Comparison of ENCODE assay signal across 8 cellular contexts in genomic region chr16:22098538-22099255, GRCh38. TPM values are rescaled to one million over a fixed set of nuclear protein-coding genes. Genes with fewer than 3 reads are reported as not detected.
DNase-seq lines count a peak whose midpoint lies in the region; FAIRE-seq and TF ChIP-seq lines count a peak whose summit lies in the region.

No MANE protein-coding gene starts in this region.

- TF ChIP-seq CTCF in AG09309 (IDR thresholded peaks at IDR 0.05; ENCODE audit: control insufficient read depth, insufficient read depth, low read depth, low read length, missing control alignments) (peak; percentile 71), GM10266 (IDR thresholded peaks at IDR 0.05; ENCODE audit: control insufficient read depth, insufficient read depth, low read depth, missing control alignments) (peak; percentile 69), WI38 (IDR thresholded peaks at IDR 0.05; ENCODE audit: low read depth, low read length) (peak; percentile 47), glutamatergic neuron (IDR thresholded peaks at IDR 0.05; ENCODE audit: partially characterized antibody, unreplicated experiment) (peak; percentile 50)

- H3K4me3 Mint-ChIP-seq in glutamatergic neuron (ENCODE audit: unreplicated experiment) = no peak overlapping the region

- no peaks in the 10 kb centered on the region for H3K27me3 Mint-ChIP-seq in glutamatergic neuron (ENCODE audit: unreplicated experiment)

- no peaks in the 10 kb centered on the region for H3K4me1 ChIP-seq in small intestine (ENCODE audit: control insufficient read depth in 2 of 2, insufficient read depth in 1 of 2, low read depth in 1 of 2, low read length in 1 of 2)

- DNase-seq in AG09309 (ENCODE audit: low read depth) (peak; percentile 17), GM10266 (ENCODE audit: extremely low spot score) (peak; percentile 68), NCI-H2029 treated with DMSO at 0.1 percent for 48 hours (lab: John Stamatoyannopoulos, UW) (peak; percentile 31), glutamatergic neuron (no peak), small intestine (peak; percentile 49), MG63 (no peak), activated gamma-delta T cell (lab: John Stamatoyannopoulos, UW) (no peak)

- H3K4me3 ChIP-seq in AG09309 (ENCODE audit: control insufficient read depth, low read depth, low read length) (no peak overlapping the region; the same call in 1 of the 2 replicates), WI38 (ENCODE audit: low read depth, low read length) (no peak overlapping the region), small intestine (ENCODE audit: low read depth in 1 of 2, low read length in 2 of 2) (no peak overlapping the region), MG63 (no peak overlapping the region)

- WGBS in small intestine, 3 donors = 41 to 49% (median 42%) methylated on average over 8 of the region's 8 CpGs

- no peak overlapping the region for H3K27ac Mint-ChIP-seq in glutamatergic neuron (ENCODE audit: unreplicated experiment)

- H3K36me3 Mint-ChIP-seq in glutamatergic neuron (ENCODE audit: unreplicated experiment) = no peaks in the 10 kb centered on the region

- no peak for FAIRE-seq in small intestine (lab: Jason Lieb, UNC)

- H3K9me3 ChIP-seq in small intestine (ENCODE audit: control insufficient read depth, low read depth) (no peaks in the 10 kb centered on the region), MG63 (no peaks in the 10 kb centered on the region)

- H3K27me3 ChIP-seq in small intestine (ENCODE audit: control insufficient read depth in 2 of 2, insufficient read depth in 2 of 2, low read length in 2 of 2) = peaks cover 0 to 1% of the 10 kb centered on the region in 2 donors
- peaks cover 8% of the 10 kb centered on the region for H3K27me3 ChIP-seq in MG63

- H3K4me1 Mint-ChIP-seq in glutamatergic neuron (ENCODE audit: low read depth, unreplicated experiment) = no peaks in the 10 kb centered on the region

- H3K9me3 Mint-ChIP-seq in glutamatergic neuron (ENCODE audit: unreplicated experiment) = no peaks in the 10 kb centered on the region

- H3K36me3 ChIP-seq in small intestine (ENCODE audit: control insufficient read depth in 2 of 2, insufficient read depth in 2 of 2, low read length in 2 of 2) (no peaks in the 10 kb centered on the region), MG63 (no peaks in the 10 kb centered on the region)

- no peak overlapping the region for H3K27ac ChIP-seq in small intestine (ENCODE audit: low read depth in 1 of 2, low read length in 1 of 2)

RNA-seq across cellular contexts. Expression of gene VWA3A, which starts 6.4 kb away (rescaled TPM):
- total RNA-seq in glutamatergic neuron (ENCODE audit: unreplicated experiment) = 0.17 TPM
- under 1 TPM in 1 of 3 donors, not detected in 2; 0.01 TPM for polyA plus RNA-seq in small intestine
- total RNA-seq in MG63 (2014; rRNA removed; shearing (Covaris generic); ENCODE audit: low replicate concordance) = not detected in 2 replicates

Comparison
In these comparisons a context has a peak if more than half of its experiments do, and no peak if none do; other contexts are left out.
1. DNase-seq: peak in AG09309 (single experiment), GM10266 (single experiment), NCI-H2029 treated with DMSO at 0.1 percent for 48 hours (single experiment) and small intestine (single experiment); none in glutamatergic neuron (single experiment), MG63 (single experiment) and activated gamma-delta T cell (single experiment).
2. Peak in every context shown above with its lines, with median percentiles within 50 percentile points of each other: CTCF ChIP-seq.